1 cellular context compared by ENCODE assay signal in genomic region chr17:6377906-6378305, GRCh38.
TF ChIP-seq lines count a peak whose summit lies in the region.

No MANE protein-coding gene starts in this region.

TF ChIP-seq in HepG2, 621 proteins besides CTCF, POLR2A, EP300 and RAD21:
- TF ChIP-seq, protein P1, sequence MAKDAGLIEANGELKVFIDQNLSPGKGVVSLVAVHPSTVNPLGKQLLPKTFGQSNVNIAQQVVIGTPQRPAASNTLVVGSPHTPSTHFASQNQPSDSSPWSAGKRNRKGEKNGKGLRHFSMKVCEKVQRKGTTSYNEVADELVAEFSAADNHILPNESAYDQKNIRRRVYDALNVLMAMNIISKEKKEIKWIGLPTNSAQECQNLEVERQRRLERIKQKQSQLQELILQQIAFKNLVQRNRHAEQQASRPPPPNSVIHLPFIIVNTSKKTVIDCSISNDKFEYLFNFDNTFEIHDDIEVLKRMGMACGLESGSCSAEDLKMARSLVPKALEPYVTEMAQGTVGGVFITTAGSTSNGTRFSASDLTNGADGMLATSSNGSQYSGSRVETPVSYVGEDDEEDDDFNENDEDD (CRISPR knock-in tag; IDR thresholded peaks at IDR 0.05; ENCODE audit: borderline replicate concordance): no peak
- TF ChIP-seq ZSCAN25 (CRISPR knock-in tag; IDR thresholded peaks at IDR 0.05) (no peak), DNMT1 (CRISPR knock-in tag; IDR thresholded peaks at IDR 0.05) (no peak), ZNF317 (CRISPR knock-in tag; IDR thresholded peaks at IDR 0.05) (peak; percentile 85; the same call in 1 of the 2 replicates)
TF ChIP-seq in HepG2: peak in this region for 1.
